ENCODE assay signal across 9 cellular contexts in the genomic region with DNA sequence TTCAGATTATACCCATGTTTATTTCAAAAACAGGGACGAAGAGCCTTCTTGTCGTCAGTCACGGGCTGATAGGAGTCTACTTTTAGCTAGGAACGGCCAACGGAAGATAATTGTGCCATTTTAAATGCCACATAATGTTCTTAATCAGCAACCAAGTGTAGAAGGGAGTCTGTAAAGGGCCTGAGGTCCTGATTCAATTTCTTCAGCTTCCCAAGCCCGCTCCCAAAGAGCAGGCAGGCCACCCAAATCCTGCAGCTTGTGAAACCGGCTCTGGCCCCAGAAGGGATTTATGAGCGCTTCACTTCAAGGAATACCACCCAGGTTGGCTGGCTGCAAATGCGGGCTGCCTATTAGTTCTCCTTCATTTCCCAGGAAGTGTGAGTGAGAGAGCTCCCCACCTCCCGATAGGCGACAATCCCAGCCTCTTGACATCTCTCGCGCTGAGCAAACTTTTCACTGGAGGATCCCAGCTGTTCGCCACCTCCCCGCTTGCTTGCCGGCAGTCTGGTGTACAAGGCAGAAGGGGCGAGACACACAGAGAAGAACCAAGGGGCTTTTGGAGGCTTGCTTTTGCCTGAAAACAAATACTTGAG.
DNase-seq lines count a peak whose midpoint lies in the region; ATAC-seq and TF ChIP-seq lines count a peak whose summit lies in the region.
"Had no signal": no experiment of that assay in that cellular context is flagged by ENCODE, and none has a peak within 500 bp of the region (broad histone marks: within the 10 kb centered on the region; RNA-seq: fewer than 3 reads in every experiment).

No MANE protein-coding gene starts in this region.

- ATAC-seq in GM19324 (IDR thresholded peaks at IDR 0.05; ENCODE audit: low FRiP score, unreplicated experiment), result no peak

- peaks cover 77% of the 10 kb centered on the region for H3K4me1 Mint-ChIP-seq in chondrocyte (ENCODE audit: low read depth)
- H3K4me1 Mint-ChIP-seq: IgD-negative memory B cell had no signal

- H3K9me3 Mint-ChIP-seq in chondrocyte (ENCODE audit: low read depth), result peaks cover 17% of the 10 kb centered on the region
- H3K9me3 Mint-ChIP-seq: IgD-negative memory B cell had no signal

- H3K27ac ChIP-seq in HUES48 (ENCODE audit: low read depth, low read length) (peak overlapping the region; percentile 86), subcutaneous abdominal adipose tissue (ENCODE audit: low read depth, low read length) (peak overlapping the region; percentile 89)

- no peaks in the 10 kb centered on the region for H3K27me3 Mint-ChIP-seq in chondrocyte (ENCODE audit: low read depth)

- H3K4me3 Mint-ChIP-seq in chondrocyte (ENCODE audit: unreplicated experiment), result peak overlapping the region; percentile 71
- H3K4me3 Mint-ChIP-seq: IgD-negative memory B cell had no signal

- peak overlapping the region; percentile 49 for H3K9ac ChIP-seq in HUES48 (ENCODE audit: low read depth, low read length)
- H3K9ac ChIP-seq in subcutaneous abdominal adipose tissue (ENCODE audit: low read length in 5 of 5), result peak overlapping the region; percentile 23 to 71 (median 45)

- H3K4me1 ChIP-seq in HUES48 (ENCODE audit: control insufficient read depth, insufficient read depth, low read length), result peaks cover 35% of the 10 kb centered on the region
- peaks cover 3 to 24% (median 19%) of the 10 kb centered on the region in 5 donors for H3K4me1 ChIP-seq in subcutaneous abdominal adipose tissue (ENCODE audit: control insufficient read depth in 5 of 5, insufficient read depth in 5 of 5, low read length in 5 of 5)

- H3K36me3 ChIP-seq in HUES48 (ENCODE audit: control insufficient read depth, insufficient read depth, low read length), result no peaks in the 10 kb centered on the region
- no peaks in the 10 kb centered on the region for H3K36me3 ChIP-seq in subcutaneous abdominal adipose tissue (ENCODE audit: control insufficient read depth in 5 of 5, insufficient read depth in 5 of 5, low read length in 5 of 5)

- no peak for DNase-seq in chondrocyte (ENCODE audit: low spot score)
- DNase-seq in iris pigment epithelial cell (ENCODE audit: low read depth), result peak; percentile 51
- DNase-seq in DMS153 (lab: John Stamatoyannopoulos, UW), result no peak
- DNase-seq in NCI-H2107 treated with DMSO at 0.1 percent for 48 hours (lab: John Stamatoyannopoulos, UW; ENCODE audit: unreplicated experiment), result no peak
- no peak for DNase-seq in T-helper 2 cell

- H3K4me3 ChIP-seq in HUES48 (ENCODE audit: low read depth, low read length) (peak overlapping the region; percentile 51), subcutaneous abdominal adipose tissue (ENCODE audit: low read depth in 1 of 5, low read length in 5 of 5) (peak overlapping the region; percentile 50 to 80 (median 56))

- no peaks in the 10 kb centered on the region for H3K36me3 Mint-ChIP-seq in chondrocyte (ENCODE audit: low read depth)
- H3K36me3 Mint-ChIP-seq: IgD-negative memory B cell had no signal

- H3K9me3 ChIP-seq in HUES48 (ENCODE audit: control insufficient read depth, insufficient read depth, low read length), result 0 out of 2 replicates have a peak, but pooled peaks cover 3% of the 10 kb centered on the region
- no peaks in the 10 kb centered on the region for H3K9me3 ChIP-seq in subcutaneous abdominal adipose tissue (ENCODE audit: control insufficient read depth in 5 of 5, low read length in 5 of 5)

- H3K27me3 ChIP-seq in HUES48 (ENCODE audit: control insufficient read depth, insufficient read depth, low read length) (no peaks in the 10 kb centered on the region), subcutaneous abdominal adipose tissue (ENCODE audit: control insufficient read depth in 5 of 5, insufficient read depth in 4 of 5, low read length in 5 of 5) (no peaks in the 10 kb centered on the region)

- no peak for TF ChIP-seq CTCF in chondrocyte (IDR thresholded peaks at IDR 0.05)

- H3K27ac Mint-ChIP-seq in chondrocyte (ENCODE audit: unreplicated experiment), result peak overlapping the region; percentile 96
- H3K27ac Mint-ChIP-seq: IgD-negative memory B cell had no signal
